Comparison of ENCODE assay signal across 1 cellular context in genomic region chr3:54243960-54244359, GRCh38.
TF ChIP-seq lines count a peak whose summit lies in the region.

No MANE protein-coding gene starts in this region.

TF ChIP-seq in GM12878, 131 proteins besides CTCF, POLR2A, EP300 and RAD21:
- TF ChIP-seq SMC3 (IDR thresholded peaks at IDR 0.05; ENCODE audit: borderline replicate concordance, low read length): no peak
